Comparison of ENCODE assay signal across 15 cellular contexts in the genomic region with DNA sequence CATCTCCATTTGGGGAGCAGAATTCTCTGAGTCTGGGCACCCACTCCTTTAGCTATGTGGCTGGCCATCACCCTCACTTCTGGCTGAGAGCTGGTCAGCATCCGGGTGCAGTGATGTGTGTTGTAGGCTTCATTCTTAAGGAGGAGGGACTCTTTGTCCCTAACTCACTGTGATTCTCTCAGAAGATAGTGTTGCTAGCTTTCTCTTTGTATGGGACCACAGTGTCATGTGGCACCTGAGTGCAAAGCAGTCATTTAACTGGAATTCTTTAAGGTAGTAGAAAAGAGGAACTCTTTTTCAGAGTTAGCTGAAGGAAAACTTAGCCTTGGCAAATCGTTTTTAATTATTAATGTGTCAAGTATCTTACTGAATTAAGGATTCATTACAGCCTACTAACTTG.
DNase-seq lines count a peak whose midpoint lies in the region; ATAC-seq and TF ChIP-seq lines count a peak whose summit lies in the region.
"Had no signal": no experiment of that assay in that cellular context is flagged by ENCODE, and none has a peak within 500 bp of the region (broad histone marks: within the 10 kb centered on the region; RNA-seq: fewer than 3 reads in every experiment).

No MANE protein-coding gene starts in this region.

- peak overlapping the region; percentile 60 for H3K4me3 Mint-ChIP-seq in activated T-helper 17 cell treated with anti-CD3 and anti-CD28 coated beads, Interleukin-2, amount 50 U/mL, for 72 hours
- H3K4me3 Mint-ChIP-seq in naive thymus-derived CD8-positive, alpha-beta T cell = peak overlapping the region in 6 of 10 donors; percentile 26 to 67 (median 46)
- H3K4me3 Mint-ChIP-seq: B cell had no signal

- DNase-seq in CD1c-positive myeloid dendritic cell (ENCODE audit: extremely low spot score) (peak; percentile 35), DND-41 (no peak)
- DNase-seq in naive thymus-derived CD8-positive, alpha-beta T cell = no peak
- no peak for DNase-seq in effector CD8-positive, alpha-beta T cell (lab: John Stamatoyannopoulos, UW)
- DNase-seq: DMS 273 treated with DMSO at 0.1 percent for 48 hours, dorsolateral prefrontal cortex, NCI-H1417 treated with DMSO at 0.1 percent for 48 hours, NCI-H748 treated with DMSO at 0.1 percent for 48 hours, Peyer's patch had no signal

- ATAC-seq in DND-41 (ENCODE audit: insufficient read depth, low read depth) = no peak
- ATAC-seq in activated T-helper 17 cell treated with anti-CD3 and anti-CD28 coated beads, Interleukin-2, amount 50 U/mL, for 72 hours (replicated peaks) = no peak
- no peak for ATAC-seq in naive thymus-derived CD8-positive, alpha-beta T cell
- ATAC-seq in GM21526 (IDR thresholded peaks at IDR 0.05; ENCODE audit: low FRiP score, unreplicated experiment) = no peak
- ATAC-seq in HG03457 (IDR thresholded peaks at IDR 0.05; ENCODE audit: unreplicated experiment) = no peak

- H3K4me1 ChIP-seq in DND-41 (ENCODE audit: insufficient read depth, low read length) = peaks cover 34% of the 10 kb centered on the region
- H3K4me1 ChIP-seq: HAP-1 had no signal

- H3K79me2 ChIP-seq in DND-41 (ENCODE audit: insufficient read depth, low read length) = peaks cover 31% of the 10 kb centered on the region

- no peaks in the 10 kb centered on the region for H3K9me3 Mint-ChIP-seq in activated T-helper 17 cell treated with anti-CD3 and anti-CD28 coated beads, Interleukin-2, amount 50 U/mL, for 72 hours
- H3K9me3 Mint-ChIP-seq in naive thymus-derived CD8-positive, alpha-beta T cell = peaks cover 0 to 4% (median 1%) of the 10 kb centered on the region in 9 donors

- no peaks in the 10 kb centered on the region for H4K20me1 ChIP-seq in DND-41 (ENCODE audit: insufficient read depth, low read length)

- H3K27me3 Mint-ChIP-seq in activated T-helper 17 cell treated with anti-CD3 and anti-CD28 coated beads, Interleukin-2, amount 50 U/mL, for 72 hours = no peaks in the 10 kb centered on the region
- H3K27me3 Mint-ChIP-seq in naive thymus-derived CD8-positive, alpha-beta T cell = no peaks in the 10 kb centered on the region
- H3K27me3 Mint-ChIP-seq: B cell had no signal

- POLR2A ChIA-PET in naive thymus-derived CD8-positive, alpha-beta T cell (lab: Charles Lee) = interaction anchor here (1.1 kb wide), 1 partner anchor 11 kb away, joined by 3 read pairs; no protein-coding TSS in a partner anchor

- H2AFZ ChIP-seq in DND-41 (ENCODE audit: low read depth, low read length) = no peak overlapping the region

- no peak overlapping the region for H3K4me2 ChIP-seq in DND-41 (ENCODE audit: insufficient read depth, low read length)

- H3K9ac ChIP-seq in DND-41 (ENCODE audit: low read depth, low read length) = no peak overlapping the region

- H3K27ac ChIP-seq in DND-41 (ENCODE audit: low read length) = peak overlapping the region; percentile 64
- H3K27ac ChIP-seq: Peyer's patch, tibial nerve had no signal

- H3K9me3 ChIP-seq in DND-41 (ENCODE audit: insufficient read depth, low read length, severe bottlenecking) = peaks cover 2% of the 10 kb centered on the region
- H3K9me3 ChIP-seq: HAP-1, Peyer's patch, tibial nerve had no signal

- H3K27ac Mint-ChIP-seq in activated T-helper 17 cell treated with anti-CD3 and anti-CD28 coated beads, Interleukin-2, amount 50 U/mL, for 72 hours = peak overlapping the region; percentile 90
- H3K27ac Mint-ChIP-seq in naive thymus-derived CD8-positive, alpha-beta T cell = peak overlapping the region in 6 of 10 donors; percentile 25 to 72 (median 42)
- H3K27ac Mint-ChIP-seq: B cell had no signal

- peaks cover 81% of the 10 kb centered on the region for H3K36me3 Mint-ChIP-seq in activated T-helper 17 cell treated with anti-CD3 and anti-CD28 coated beads, Interleukin-2, amount 50 U/mL, for 72 hours (ENCODE audit: low read depth)
- H3K36me3 Mint-ChIP-seq in naive thymus-derived CD8-positive, alpha-beta T cell = peaks cover 2 to 11% (median 8%) of the 10 kb centered on the region in 3 donors

- H3K27me3 ChIP-seq in DND-41 (ENCODE audit: insufficient read depth, low read length, poor library complexity) = no peaks in the 10 kb centered on the region
- H3K27me3 ChIP-seq: dorsolateral prefrontal cortex, Peyer's patch, tibial nerve had no signal

- no peak overlapping the region for H3K4me3 ChIP-seq in DND-41 (ENCODE audit: low read depth in 1 of 2, low read length in 2 of 2)
- H3K4me3 ChIP-seq: dorsolateral prefrontal cortex, HAP-1, Peyer's patch, tibial nerve had no signal

- no peak for TF ChIP-seq CTCF in DND-41 (IDR thresholded peaks at IDR 0.05; ENCODE audit: borderline replicate concordance, extremely low read depth, low read length, poor library complexity, severe bottlenecking)

- peaks cover 16% of the 10 kb centered on the region for H3K36me3 ChIP-seq in DND-41 (ENCODE audit: insufficient read depth, low read length)
- H3K36me3 ChIP-seq: HAP-1, Peyer's patch had no signal

- peaks cover 59% of the 10 kb centered on the region for H3K4me1 Mint-ChIP-seq in activated T-helper 17 cell treated with anti-CD3 and anti-CD28 coated beads, Interleukin-2, amount 50 U/mL, for 72 hours
- peaks cover 28 to 69% (median 67%) of the 10 kb centered on the region in 4 donors for H3K4me1 Mint-ChIP-seq in naive thymus-derived CD8-positive, alpha-beta T cell
